Comparison of ENCODE assay signal across 10 cellular contexts in genomic region chr7:19404912-19405329, GRCh38.
DNase-seq lines count a peak whose midpoint lies in the region; ATAC-seq and TF ChIP-seq lines count a peak whose summit lies in the region.
"Had no signal": no experiment of that assay in that cellular context is flagged by ENCODE, and none has a peak within 500 bp of the region (broad histone marks: within the 10 kb centered on the region; RNA-seq: fewer than 3 reads in every experiment).

No MANE protein-coding gene starts in this region.

- POLR2A ChIA-PET in T-cell (lab: Charles Lee) = interaction anchor here in 1 of 2 donors (0.7 kb wide), 1 partner anchor 34 kb away, joined by 3 read pairs; no protein-coding TSS in a partner anchor

- H3K36me3 Mint-ChIP-seq in activated T-helper 17 cell treated with anti-CD3 and anti-CD28 coated beads, Interleukin-2, amount 50 U/mL, for 72 hours (ENCODE audit: low read depth) = no peaks in the 10 kb centered on the region
- no peaks in the 10 kb centered on the region for H3K36me3 Mint-ChIP-seq in T-cell

- no peaks in the 10 kb centered on the region for H3K4me1 Mint-ChIP-seq in activated T-helper 17 cell treated with anti-CD3 and anti-CD28 coated beads, Interleukin-2, amount 50 U/mL, for 72 hours
- H3K4me1 Mint-ChIP-seq in T-cell = no peaks in the 10 kb centered on the region

- H3K27ac Mint-ChIP-seq in activated T-helper 17 cell treated with anti-CD3 and anti-CD28 coated beads, Interleukin-2, amount 50 U/mL, for 72 hours = no peak overlapping the region
- H3K27ac Mint-ChIP-seq in T-cell = no peak overlapping the region

- H3K4me3 Mint-ChIP-seq in activated T-helper 17 cell treated with anti-CD3 and anti-CD28 coated beads, Interleukin-2, amount 50 U/mL, for 72 hours = no peak overlapping the region
- no peak overlapping the region for H3K4me3 Mint-ChIP-seq in T-cell

- no peaks in the 10 kb centered on the region for H3K27me3 Mint-ChIP-seq in activated T-helper 17 cell treated with anti-CD3 and anti-CD28 coated beads, Interleukin-2, amount 50 U/mL, for 72 hours
- H3K27me3 Mint-ChIP-seq in T-cell = no peaks in the 10 kb centered on the region

- no peak for ATAC-seq in activated T-helper 17 cell treated with anti-CD3 and anti-CD28 coated beads, Interleukin-2, amount 50 U/mL, for 72 hours (replicated peaks)
- no peak for ATAC-seq in T-cell (replicated peaks in 1 of 4)
- ATAC-seq: left lobe of liver had no signal

- peak overlapping the region; percentile 28; the same call in 1 of the 2 replicates for H3K4me3 ChIP-seq in WI38 (ENCODE audit: low read depth, low read length)

- no peak for TF ChIP-seq CTCF in WI38 (IDR thresholded peaks at IDR 0.05; ENCODE audit: low read depth, low read length)
- TF ChIP-seq CTCF in GM20000 (IDR thresholded peaks at IDR 0.05; ENCODE audit: extremely low read depth, missing control alignments) = no peak

- DNase-seq in AG20443 (ENCODE audit: low spot score) (peak; percentile 81), HT1080 (ENCODE audit: low read depth) (peak; percentile 99), iris pigment epithelial cell (ENCODE audit: low read depth) (peak; percentile 99), GM20000 (ENCODE audit: low spot score) (no peak), cerebellar nuclear complex (lab: John Stamatoyannopoulos, UW) (no peak), T-cell (no peak)
- DNase-seq: activated naive CD4-positive, alpha-beta T cell treated with anti-CD3 and anti-CD28 coated beads, Interleukin-2, amount 50 U/mL, for 16 hours had no signal

- peaks cover 6% of the 10 kb centered on the region for H3K9me3 Mint-ChIP-seq in activated T-helper 17 cell treated with anti-CD3 and anti-CD28 coated beads, Interleukin-2, amount 50 U/mL, for 72 hours
- H3K9me3 Mint-ChIP-seq in T-cell = no peaks in the 10 kb centered on the region

- CTCF ChIA-PET in T-cell (lab: Charles Lee) = no interaction called here

Comparison
In these comparisons a context has a peak if more than half of its experiments do, and no peak if none do; other contexts are left out.
1. DNase-seq: peak in AG20443 (single experiment), HT1080 (single experiment) and iris pigment epithelial cell (single experiment); none in GM20000 (single experiment), cerebellar nuclear complex (0 of 2) and T-cell (0 of 34).